Comparison of ENCODE assay signal across 17 cellular contexts in genomic region chr1:101250219-101250618, GRCh38. TPM values are rescaled to one million over a fixed set of nuclear protein-coding genes. Genes with fewer than 3 reads are reported as not detected.
DNase-seq lines count a peak whose midpoint lies in the region; ATAC-seq and TF ChIP-seq lines count a peak whose summit lies in the region.
"Had no signal": no experiment of that assay in that cellular context is flagged by ENCODE, and none has a peak within 500 bp of the region (broad histone marks: within the 10 kb centered on the region; RNA-seq: fewer than 3 reads in every experiment).

No MANE protein-coding gene starts in this region.

- H3K27me3 ChIP-seq in neural progenitor cell: no peaks in the 10 kb centered on the region
- H3K27me3 ChIP-seq: SJCRH30 had no signal

- no peaks in the 10 kb centered on the region for H3K9me3 ChIP-seq in HEK293 (ENCODE audit: control insufficient read depth, insufficient read depth, low read depth, low read length)
- no peaks in the 10 kb centered on the region for H3K9me3 ChIP-seq in neural progenitor cell (ENCODE audit: low read depth)
- H3K9me3 ChIP-seq: SJCRH30 had no signal

- H2AFZ ChIP-seq in neural progenitor cell (replicated peaks): no peak overlapping the region
- H2AFZ ChIP-seq: PC-9 had no signal

- H3K4me3 ChIP-seq in HEK293 (ENCODE audit: low read depth, low read length): no peak overlapping the region
- no peak overlapping the region for H3K4me3 ChIP-seq in neural progenitor cell
- H3K4me3 ChIP-seq: PC-9, SJCRH30 had no signal

- ATAC-seq in activated T-helper 17 cell treated with anti-CD3 and anti-CD28 coated beads, Interleukin-2, amount 50 U/mL, for 72 hours (replicated peaks): no peak
- ATAC-seq in GM18498 (IDR thresholded peaks at IDR 0.05; ENCODE audit: unreplicated experiment) (no peak), HG03378 (IDR thresholded peaks at IDR 0.05; ENCODE audit: unreplicated experiment) (no peak)

- no peaks in the 10 kb centered on the region for H3K79me2 ChIP-seq in neural progenitor cell (ENCODE audit: low read depth)

- TF ChIP-seq CTCF in HEK293 (tag by site-specific recombination; IDR thresholded peaks at IDR 0.05) (no peak), neural progenitor cell (IDR thresholded peaks at IDR 0.05) (no peak)

- no peaks in the 10 kb centered on the region for H3K9me3 Mint-ChIP-seq in activated T-helper 17 cell treated with anti-CD3 and anti-CD28 coated beads, Interleukin-2, amount 50 U/mL, for 72 hours
- no peaks in the 10 kb centered on the region for H3K9me3 Mint-ChIP-seq in neural progenitor cell

- H3K36me3 Mint-ChIP-seq in activated T-helper 17 cell treated with anti-CD3 and anti-CD28 coated beads, Interleukin-2, amount 50 U/mL, for 72 hours (ENCODE audit: low read depth): no peaks in the 10 kb centered on the region
- no peaks in the 10 kb centered on the region for H3K36me3 Mint-ChIP-seq in neural progenitor cell

- DNase-seq in DMS53 (lab: John Stamatoyannopoulos, UW): peak; percentile 31
- no peak for DNase-seq in DMS53 treated with DMSO at 0.1 percent for 48 hours (lab: John Stamatoyannopoulos, UW; ENCODE audit: unreplicated experiment)
- no peak for DNase-seq in neural progenitor cell (ENCODE audit: low spot score)
- no peak for DNase-seq in GF-D8 (lab: John Stamatoyannopoulos, UW)
- DNase-seq: Kasumi-1, MM.1S, NCI-H187, NCI-H446, NCI-H69, PC-9, SJCRH30 had no signal

- H3F3A ChIP-seq in neural progenitor cell (ENCODE audit: low read depth): peaks cover 24% of the 10 kb centered on the region

- CTCF ChIA-PET in HEK293 (lab: Yijun Ruan, JAX): interaction anchor here (0.6 to 3.0 kb wide), 3 partner anchors 11 to 112 kb away, joined by 3 to 20 read pairs (median 19); no protein-coding TSS in a partner anchor

- peaks cover 33% of the 10 kb centered on the region for H3K4me1 Mint-ChIP-seq in activated T-helper 17 cell treated with anti-CD3 and anti-CD28 coated beads, Interleukin-2, amount 50 U/mL, for 72 hours
- peaks cover 22% of the 10 kb centered on the region for H3K4me1 Mint-ChIP-seq in neural progenitor cell

- H3K27ac Mint-ChIP-seq in activated T-helper 17 cell treated with anti-CD3 and anti-CD28 coated beads, Interleukin-2, amount 50 U/mL, for 72 hours: no peak overlapping the region
- H3K27ac Mint-ChIP-seq in neural progenitor cell: no peak overlapping the region

- H3K36me3 ChIP-seq in HEK293 (ENCODE audit: control insufficient read depth in 2 of 2, insufficient read depth in 1 of 2, low read length in 2 of 2) (no peaks in the 10 kb centered on the region), neural progenitor cell (no peaks in the 10 kb centered on the region)
- H3K36me3 ChIP-seq: SJCRH30 had no signal

- peaks cover 9% of the 10 kb centered on the region for H3K4me1 ChIP-seq in HEK293 (ENCODE audit: control insufficient read depth, insufficient read depth, low read length)
- peaks cover 21% of the 10 kb centered on the region for H3K4me1 ChIP-seq in neural progenitor cell
- H3K4me1 ChIP-seq: SJCRH30 had no signal

- H4K20me1 ChIP-seq in neural progenitor cell (ENCODE audit: low read depth): no peaks in the 10 kb centered on the region

- H3K4me3 Mint-ChIP-seq in activated T-helper 17 cell treated with anti-CD3 and anti-CD28 coated beads, Interleukin-2, amount 50 U/mL, for 72 hours: peak overlapping the region; percentile 66
- no peak overlapping the region for H3K4me3 Mint-ChIP-seq in neural progenitor cell

- POLR2A ChIA-PET in HEK293 (lab: Yijun Ruan, JAX): interaction anchor here (1.3 kb wide), 1 partner anchor 15 kb away, joined by 5 read pairs; no protein-coding TSS in a partner anchor

- no peak overlapping the region for H3K27ac ChIP-seq in HEK293 (ENCODE audit: extremely low read depth, low read depth, low read length)
- H3K27ac ChIP-seq in neural progenitor cell: peak overlapping the region; percentile 74
- H3K27ac ChIP-seq: 22Rv1, PC-9, SJCRH30 had no signal

- no peaks in the 10 kb centered on the region for H3K27me3 Mint-ChIP-seq in activated T-helper 17 cell treated with anti-CD3 and anti-CD28 coated beads, Interleukin-2, amount 50 U/mL, for 72 hours
- H3K27me3 Mint-ChIP-seq in neural progenitor cell (ENCODE audit: insufficient read depth, low read depth): no peaks in the 10 kb centered on the region

- H3K4me2 ChIP-seq in neural progenitor cell: peak overlapping the region; percentile 52
- H3K4me2 ChIP-seq: PC-9 had no signal

- H3K9ac ChIP-seq in neural progenitor cell: no peak overlapping the region

TF ChIP-seq in HEK293, 187 proteins besides CTCF, POLR2A, EP300 and RAD21:
- TF ChIP-seq PRDM4 (tag by site-specific recombination; IDR thresholded peaks at IDR 0.05) (peak; percentile 29; the same call in 1 of the 2 replicates), ZNF341 (tag by site-specific recombination; IDR thresholded peaks at IDR 0.05; ENCODE audit: low read depth) (no peak), SP2 (tag by site-specific recombination; IDR thresholded peaks at IDR 0.05) (no peak), GLIS2 (tag by site-specific recombination; IDR thresholded peaks at IDR 0.05) (no peak), ZNF2 (tag by site-specific recombination; IDR thresholded peaks at IDR 0.05) (no peak), ZNF239 (tag by site-specific recombination; IDR thresholded peaks at IDR 0.05) (no peak)
- TF ChIP-seq, protein P1, sequence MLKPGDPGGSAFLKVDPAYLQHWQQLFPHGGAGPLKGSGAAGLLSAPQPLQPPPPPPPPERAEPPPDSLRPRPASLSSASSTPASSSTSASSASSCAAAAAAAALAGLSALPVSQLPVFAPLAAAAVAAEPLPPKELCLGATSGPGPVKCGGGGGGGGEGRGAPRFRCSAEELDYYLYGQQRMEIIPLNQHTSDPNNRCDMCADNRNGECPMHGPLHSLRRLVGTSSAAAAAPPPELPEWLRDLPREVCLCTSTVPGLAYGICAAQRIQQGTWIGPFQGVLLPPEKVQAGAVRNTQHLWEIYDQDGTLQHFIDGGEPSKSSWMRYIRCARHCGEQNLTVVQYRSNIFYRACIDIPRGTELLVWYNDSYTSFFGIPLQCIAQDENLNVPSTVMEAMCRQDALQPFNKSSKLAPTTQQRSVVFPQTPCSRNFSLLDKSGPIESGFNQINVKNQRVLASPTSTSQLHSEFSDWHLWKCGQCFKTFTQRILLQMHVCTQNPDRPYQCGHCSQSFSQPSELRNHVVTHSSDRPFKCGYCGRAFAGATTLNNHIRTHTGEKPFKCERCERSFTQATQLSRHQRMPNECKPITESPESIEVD (tag by site-specific recombination; IDR thresholded peaks at IDR 0.05): peak; percentile 82

RNA-seq across cellular contexts. Expression of gene S1PR1, which starts 13.4 kb away (rescaled TPM):
- 100 to 1,000 TPM; 147 to 170 TPM for total RNA-seq in activated T-helper 17 cell treated with anti-CD3 and anti-CD28 coated beads, Interleukin-2, amount 50 U/mL, for 72 hours
- 7.4 and 8.7 TPM in 2 replicates for total RNA-seq in neural progenitor cell (ENCODE audit: low replicate concordance)
- total RNA-seq: HT-29 had no signal

Comparison
In these comparisons a context has a peak if more than half of its experiments do, and no peak if none do; other contexts are left out.
1. RNA of gene S1PR1, which starts 13.4 kb away (total RNA-seq): 147 to 170 TPM in activated T-helper 17 cell treated with anti-CD3 and anti-CD28 coated beads, Interleukin-2, amount 50 U/mL, for 72 hours; 7.4 to 8.7 TPM in neural progenitor cell; every median in the first group is over 10 times any median in the second.